ENCODE assay signal across 8 cellular contexts in genomic region chr17:77466596-77467223, GRCh38.
DNase-seq lines count a peak whose midpoint lies in the region; ATAC-seq, FAIRE-seq and TF ChIP-seq lines count a peak whose summit lies in the region.

No MANE protein-coding gene starts in this region.

- no peaks in the 10 kb centered on the region for H3K27me3 Mint-ChIP-seq in activated CD4-positive, alpha-beta T cell treated with anti-CD3 and anti-CD28 coated beads, Interleukin-2, amount 10 ng/mL, durations not matched to agents 7 days and 5 days

- SMC1A ChIA-PET in GM12878 (lab: Charles Lee; ENCODE audit: uncharacterized antibody, unreplicated experiment) = interaction anchor here (1.7 to 2.3 kb wide), 3 partner anchors 8 to 26 kb away, joined by 5 to 11 read pairs (median 8); no protein-coding TSS in a partner anchor

- in situ Hi-C loops in GM12878 (cut with MboI) = loop anchor here (25.0 kb wide), 1 partner anchor 1204 kb away; the partner anchor contains the start of gene UBALD2

- H3K36me3 ChIP-seq in GM12878 (ENCODE audit: control insufficient read depth in 2 of 2, insufficient read depth in 2 of 2, low read length in 1 of 2) = peaks cover 30 to 32% of the 10 kb centered on the region in 2 experiments
- H3K36me3 ChIP-seq in lung (ENCODE audit: control insufficient read depth in 2 of 2, insufficient read depth in 2 of 2, low read length in 2 of 2) = peaks cover 0 to 5% of the 10 kb centered on the region in 2 donors
- peaks cover 55% of the 10 kb centered on the region for H3K36me3 ChIP-seq in thymus (ENCODE audit: control insufficient read depth, insufficient read depth)

- POLR2A ChIA-PET in activated CD4-positive, alpha-beta T cell treated with anti-CD3 and anti-CD28 coated beads, Interleukin-2, amount 10 ng/mL, durations not matched to agents 7 days and 5 days (lab: Charles Lee) = no interaction called here
- POLR2A ChIA-PET in GM12878 (lab: Charles Lee) = interaction anchor here (0.8 to 2.1 kb wide), 6 partner anchors 13 to 143 kb away, joined by 4 to 16 read pairs (median 6); no protein-coding TSS in a partner anchor

- H3K9ac ChIP-seq in GM12878 (ENCODE audit: control insufficient read depth, insufficient read depth, low read length) = peak overlapping the region; percentile 65; the same call in 1 of the 2 replicates

- H3K4me2 ChIP-seq in GM12878 (ENCODE audit: control insufficient read depth, insufficient read depth) = peak overlapping the region; percentile 93

- no peak for TF ChIP-seq POLR2A in GM12878 (IDR thresholded peaks at IDR 0.05; ENCODE audit: low read depth, low read length)

- no peaks in the 10 kb centered on the region for H3K9me3 Mint-ChIP-seq in activated CD4-positive, alpha-beta T cell treated with anti-CD3 and anti-CD28 coated beads, Interleukin-2, amount 10 ng/mL, durations not matched to agents 7 days and 5 days

- TF ChIP-seq CTCF in GM12878 (IDR thresholded peaks at IDR 0.05 in 2 of 3, conservative IDR thresholded peaks at IDR 0.05 in 1 of 3; ENCODE audit: control insufficient read depth in 2 of 3, extremely low read depth in 1 of 3, insufficient read depth in 1 of 3, low read depth in 3 of 3, low read length in 3 of 3) (no peak), lung (IDR thresholded peaks at IDR 0.05; ENCODE audit: control extremely low read depth, extremely low read depth) (no peak)

- H3K27me3 ChIP-seq in GM12878 (replicated peaks in 1 of 2; ENCODE audit: control insufficient read depth in 2 of 2, insufficient read depth in 2 of 2, low read length in 1 of 2) (no peaks in the 10 kb centered on the region), lung (ENCODE audit: control insufficient read depth, insufficient read depth) (no peaks in the 10 kb centered on the region), thymus (ENCODE audit: control insufficient read depth, insufficient read depth) (no peaks in the 10 kb centered on the region)

- peak overlapping the region; percentile 86 for H3K27ac Mint-ChIP-seq in activated CD4-positive, alpha-beta T cell treated with anti-CD3 and anti-CD28 coated beads, Interleukin-2, amount 10 ng/mL, durations not matched to agents 7 days and 5 days

- no peak for TF ChIP-seq EP300 in GM12878 (IDR thresholded peaks at IDR 0.05; ENCODE audit: borderline replicate concordance in 1 of 2, control insufficient read depth in 1 of 2, low read depth in 2 of 2, low read length in 2 of 2)

- RAD21 ChIA-PET in GM12878 (lab: Charles Lee; ENCODE audit: unreplicated experiment) = interaction anchor here (1.0 to 1.7 kb wide), 6 partner anchors 7 to 37 kb away, joined by 3 to 8 read pairs (median 7); no protein-coding TSS in a partner anchor

- WGBS in GM12878 (ENCODE audit: insufficient coverage, insufficient replicate concordance, low lambda C conversion rate, missing lambda C conversion rate) = 90% methylated on average over 24 of the region's 24 CpGs
- 89% methylated on average over 24 of the region's 24 CpGs for WGBS in lung, 2 donors
- 96% methylated on average over 24 of the region's 24 CpGs for whole genome bisulfite sequencing in thymus

- no peak for TF ChIP-seq RAD21 in GM12878 (IDR thresholded peaks at IDR 0.05; ENCODE audit: insufficient read depth, low read depth, low read length)

- H3K4me1 ChIP-seq in GM12878 (ENCODE audit: control insufficient read depth, insufficient read depth, low read length) (peaks cover 66% of the 10 kb centered on the region), lung (ENCODE audit: control insufficient read depth in 2 of 2, insufficient read depth in 2 of 2, low read length in 2 of 2) (peaks cover 10 to 35% of the 10 kb centered on the region in 2 donors), thymus (ENCODE audit: control insufficient read depth, insufficient read depth, low read length) (peaks cover 46% of the 10 kb centered on the region)

- intact Hi-C loops in GM12878 (cut with micrococcal nuclease; ENCODE audit: unreplicated experiment) = no loop called here

- H2AFZ ChIP-seq in GM12878 (ENCODE audit: control insufficient read depth, low read depth, low read length) = no peak overlapping the region

- CTCF ChIA-PET in activated CD4-positive, alpha-beta T cell treated with anti-CD3 and anti-CD28 coated beads, Interleukin-2, amount 10 ng/mL, durations not matched to agents 7 days and 5 days (lab: Charles Lee) = interaction anchor here (0.9 to 1.5 kb wide), 4 partner anchors 12 to 36 kb away, joined by 3 to 7 read pairs (median 4); no protein-coding TSS in a partner anchor
- CTCF ChIA-PET in GM12878 (lab: Yijun Ruan, JAX) = interaction anchor here (1.1 to 1.7 kb wide), 3 partner anchors 26 to 37 kb away, joined by 3 to 7 read pairs (median 4); no protein-coding TSS in a partner anchor

- DNase-seq in activated CD4-positive, alpha-beta T cell treated with anti-CD3 and anti-CD28 coated beads, Interleukin-2, amount 10 ng/mL, durations not matched to agents 7 days and 5 days = no peak
- no peak for DNase-seq in activated CD4-positive, alpha-beta T cell treated with anti-CD3 and anti-CD28 coated beads, Interleukin-2, amount 50 U/mL, for 4 hours
- no peak for DNase-seq in GM12878 (ENCODE audit: low read depth, low spot score)
- no peak for DNase-seq in lung (ENCODE audit: low spot score)
- DNase-seq in NCI-H1417 (lab: John Stamatoyannopoulos, UW) = no peak
- DNase-seq in Kasumi-1 (lab: John Stamatoyannopoulos, UW) = no peak

- peaks cover 88% of the 10 kb centered on the region for H3K4me1 Mint-ChIP-seq in activated CD4-positive, alpha-beta T cell treated with anti-CD3 and anti-CD28 coated beads, Interleukin-2, amount 10 ng/mL, durations not matched to agents 7 days and 5 days

- no TSS peak for BruUV-seq in GM12878 (replicated peaks; lab: Mats Ljungman, UMichigan)

- H3K79me2 ChIP-seq in GM12878 (ENCODE audit: control insufficient read depth, insufficient read depth, low read length) = peaks cover 92% of the 10 kb centered on the region

- peak overlapping the region; percentile 69 for H3K4me3 Mint-ChIP-seq in activated CD4-positive, alpha-beta T cell treated with anti-CD3 and anti-CD28 coated beads, Interleukin-2, amount 10 ng/mL, durations not matched to agents 7 days and 5 days

- H3K27ac ChIP-seq in GM12878 (ENCODE audit: control insufficient read depth, insufficient read depth) (peak overlapping the region; percentile 85), lung (ENCODE audit: low read depth in 1 of 2, low read length in 1 of 2) (peak overlapping the region; percentile 11 to 87), thymus (ENCODE audit: low read depth) (peak overlapping the region; percentile 87)

- no peak for ATAC-seq in GM12878
- no peak for ATAC-seq in lung (ENCODE audit: insufficient read depth, low FRiP score)
- ATAC-seq in HG02870 (IDR thresholded peaks at IDR 0.05; ENCODE audit: unreplicated experiment) = no peak

- H3K9me3 ChIP-seq in GM12878 (replicated peaks; ENCODE audit: control insufficient read depth, insufficient read depth, low read length) = no peaks in the 10 kb centered on the region
- no peaks in the 10 kb centered on the region for H3K9me3 ChIP-seq in lung (ENCODE audit: control insufficient read depth in 2 of 2, insufficient read depth in 1 of 2, low read length in 1 of 2)
- H3K9me3 ChIP-seq in thymus (ENCODE audit: control insufficient read depth) = no peaks in the 10 kb centered on the region

- no peak overlapping the region for H3K4me3 ChIP-seq in GM12878
- no peak overlapping the region for H3K4me3 ChIP-seq in lung
- no peak overlapping the region for H3K4me3 ChIP-seq in thymus (ENCODE audit: low read length)

- no peaks in the 10 kb centered on the region; the same call in none of the 2 replicates for H4K20me1 ChIP-seq in GM12878 (ENCODE audit: control insufficient read depth, insufficient read depth)

- peaks cover 80% of the 10 kb centered on the region for H3K36me3 Mint-ChIP-seq in activated CD4-positive, alpha-beta T cell treated with anti-CD3 and anti-CD28 coated beads, Interleukin-2, amount 10 ng/mL, durations not matched to agents 7 days and 5 days (ENCODE audit: low read depth)

- FAIRE-seq in GM12878 (lab: Jason Lieb, UNC) = no peak

TF ChIP-seq in GM12878, 131 proteins besides CTCF, POLR2A, EP300 and RAD21 (continues in another document):
- TF ChIP-seq CUX1 (IDR thresholded peaks at IDR 0.05; ENCODE audit: insufficient replicate concordance, low read depth, low read length) (no peak), HCFC1 (IDR thresholded peaks at IDR 0.05; ENCODE audit: low read length) (no peak), MYC (IDR thresholded peaks at IDR 0.05; ENCODE audit: insufficient read depth, insufficient read length, insufficient replicate concordance, low read length, severe bottlenecking) (no peak), SREBF1 (IDR thresholded peaks at IDR 0.05; ENCODE audit: low read length) (no peak), RCOR1 (conservative IDR thresholded peaks at IDR 0.05; ENCODE audit: low read depth, low read length) (no peak)
